Comparison of ENCODE assay signal across 17 cellular contexts in genomic region chr13:23763328-23763727, GRCh38.
"Had no signal": no experiment of that assay in that cellular context is flagged by ENCODE, and none has a peak within 500 bp of the region (broad histone marks: within the 10 kb centered on the region; RNA-seq: fewer than 3 reads in every experiment).

No MANE protein-coding gene starts in this region.

- H3K4me3 Mint-ChIP-seq: endodermal cell; naive B cell; nephron progenitor cell; stimulated activated effector memory CD8-positive, alpha-beta T cell treated with anti-CD3 and anti-CD28 coated beads, Interleukin-12 subunit alpha, Interleukin-12 subunit beta, amount 100 ng/mL, for 72 hours; stimulated activated naive CD8-positive, alpha-beta T cell treated with anti-CD3 and anti-CD28 coated beads, Interleukin-15, amount 100 ng/mL, for 72 hours had no signal

- DNase-seq: caudate nucleus; effector CD4-positive, alpha-beta T cell; endodermal cell; gastrocnemius medialis; kidney; left cardiac atrium; left ventricle myocardium inferior; lower lobe of right lung; mesenchymal stem cell; naive B cell; nephron progenitor cell; small intestine; stimulated activated CD4-positive, alpha-beta T cell treated with anti-CD3 and anti-CD28 coated beads, Interleukin-4, amount 100 ng/mL, for 1 hour; stimulated activated CD8-positive, alpha-beta memory T cell treated with anti-CD3 and anti-CD28 coated beads, Interleukin-4, amount 100 ng/mL, for 48 hours; stimulated activated naive CD8-positive, alpha-beta T cell treated with anti-CD3 and anti-CD28 coated beads, Interleukin-15, amount 100 ng/mL, for 72 hours; transverse colon had no signal

- H3K4me1 Mint-ChIP-seq: stimulated activated effector memory CD8-positive, alpha-beta T cell treated with anti-CD3 and anti-CD28 coated beads, Interleukin-12 subunit alpha, Interleukin-12 subunit beta, amount 100 ng/mL, for 72 hours; stimulated activated naive CD8-positive, alpha-beta T cell treated with anti-CD3 and anti-CD28 coated beads, Interleukin-15, amount 100 ng/mL, for 72 hours had no signal

- ATAC-seq: gastrocnemius medialis; left cardiac atrium; lower lobe of right lung; stimulated activated effector memory CD8-positive, alpha-beta T cell treated with anti-CD3 and anti-CD28 coated beads, Interleukin-12 subunit alpha, Interleukin-12 subunit beta, amount 100 ng/mL, for 72 hours; stimulated activated naive CD8-positive, alpha-beta T cell treated with anti-CD3 and anti-CD28 coated beads, Interleukin-15, amount 100 ng/mL, for 72 hours had no signal

- H3K27me3 Mint-ChIP-seq: stimulated activated naive CD8-positive, alpha-beta T cell treated with anti-CD3 and anti-CD28 coated beads, Interleukin-15, amount 100 ng/mL, for 72 hours had no signal

- H3K9me3 Mint-ChIP-seq: endodermal cell; naive B cell; nephron progenitor cell; stimulated activated effector memory CD8-positive, alpha-beta T cell treated with anti-CD3 and anti-CD28 coated beads, Interleukin-12 subunit alpha, Interleukin-12 subunit beta, amount 100 ng/mL, for 72 hours; stimulated activated naive CD8-positive, alpha-beta T cell treated with anti-CD3 and anti-CD28 coated beads, Interleukin-15, amount 100 ng/mL, for 72 hours had no signal

- H3K27ac Mint-ChIP-seq: endodermal cell; naive B cell; nephron progenitor cell; stimulated activated effector memory CD8-positive, alpha-beta T cell treated with anti-CD3 and anti-CD28 coated beads, Interleukin-12 subunit alpha, Interleukin-12 subunit beta, amount 100 ng/mL, for 72 hours had no signal
